In genomic region chrX:65705439-65705838, GRCh38 we compare ENCODE assay signal across 10 cellular contexts. TPM values are rescaled to one million over a fixed set of nuclear protein-coding genes. Genes with fewer than 3 reads are reported as not detected.
DNase-seq lines count a peak whose midpoint lies in the region; ATAC-seq, FAIRE-seq and TF ChIP-seq lines count a peak whose summit lies in the region.
"Had no signal": no experiment of that assay in that cellular context is flagged by ENCODE, and none has a peak within 500 bp of the region (broad histone marks: within the 10 kb centered on the region; RNA-seq: fewer than 3 reads in every experiment).

No MANE protein-coding gene starts in this region.

- H3K9me3 Mint-ChIP-seq in stimulated activated naive CD8-positive, alpha-beta T cell treated with anti-CD3 and anti-CD28 coated beads, Interleukin-15, Interleukin-2, amounts not matched to agents 100 ng/mL and 50 ng/mL, for 24 hours: no peaks in the 10 kb centered on the region
- H3K9me3 Mint-ChIP-seq in naive B cell: no peaks in the 10 kb centered on the region

- TF ChIP-seq EP300 in GM12878 (IDR thresholded peaks at IDR 0.05; ENCODE audit: borderline replicate concordance in 1 of 2, control insufficient read depth in 1 of 2, low read depth in 2 of 2, low read length in 2 of 2): no peak

- no peak for TF ChIP-seq CTCF in GM12878 (IDR thresholded peaks at IDR 0.05 in 2 of 3, conservative IDR thresholded peaks at IDR 0.05 in 1 of 3; ENCODE audit: control insufficient read depth in 2 of 3, extremely low read depth in 1 of 3, insufficient read depth in 1 of 3, low read depth in 3 of 3, low read length in 3 of 3)

- peak; percentile 81 for FAIRE-seq in GM12878 (lab: Jason Lieb, UNC)

- no TSS peak for BruUV-seq in GM12878 (replicated peaks; lab: Mats Ljungman, UMichigan)

- H3K4me1 ChIP-seq in GM12878 (ENCODE audit: control insufficient read depth, insufficient read depth, low read length): peaks cover 38% of the 10 kb centered on the region
- H3K4me1 ChIP-seq: HAP-1 had no signal

- RAD21 ChIA-PET in GM12878 (lab: Charles Lee; ENCODE audit: unreplicated experiment): interaction anchor here (0.7 to 5.1 kb wide), 7 partner anchors 10 to 281 kb away, joined by 3 to 28 read pairs (median 10); no protein-coding TSS in a partner anchor

- 0 out of 2 replicates have a peak overlapping the region, but pooled peaks have one; percentile 1 for H3K4me2 ChIP-seq in GM12878 (ENCODE audit: control insufficient read depth, insufficient read depth)

- H3K9ac ChIP-seq in GM12878 (ENCODE audit: control insufficient read depth, insufficient read depth, low read length): no peak overlapping the region

- no peak for DNase-seq in stimulated activated naive CD8-positive, alpha-beta T cell treated with anti-CD3 and anti-CD28 coated beads, Interleukin-15, Interleukin-2, amounts not matched to agents 100 U/mL and 50 U/mL, for 24 hours
- no peak for DNase-seq in GM12878 (ENCODE audit: low read depth, low spot score)
- no peak for DNase-seq in naive B cell
- DNase-seq in dermis blood vessel endothelial cell: no peak
- DNase-seq in NCI-H345 (lab: John Stamatoyannopoulos, UW): no peak
- no peak for DNase-seq in CD1c-positive myeloid dendritic cell (ENCODE audit: extremely low spot score)
- DNase-seq in NCI-H128 (lab: John Stamatoyannopoulos, UW; ENCODE audit: unreplicated experiment): no peak
- DNase-seq: NCI-H524 had no signal

- H2AFZ ChIP-seq in GM12878 (ENCODE audit: control insufficient read depth, low read depth, low read length): no peak overlapping the region

- SMC1A ChIA-PET in GM12878 (lab: Charles Lee; ENCODE audit: uncharacterized antibody, unreplicated experiment): interaction anchor here (1.3 to 6.5 kb wide), 6 partner anchors 9 to 109 kb away, joined by 3 to 65 read pairs (median 7); no protein-coding TSS in a partner anchor

- H3K4me3 Mint-ChIP-seq in stimulated activated naive CD8-positive, alpha-beta T cell treated with anti-CD3 and anti-CD28 coated beads, Interleukin-15, Interleukin-2, amounts not matched to agents 100 ng/mL and 50 ng/mL, for 24 hours: peak overlapping the region; percentile 64
- peak overlapping the region; percentile 0 to 73 (median 58) for H3K4me3 Mint-ChIP-seq in naive B cell

- peak overlapping the region; percentile 30; the same call in 1 of the 2 replicates for H3K27ac ChIP-seq in GM12878 (ENCODE audit: control insufficient read depth, insufficient read depth)

- ATAC-seq in stimulated activated naive CD8-positive, alpha-beta T cell treated with anti-CD3 and anti-CD28 coated beads, Interleukin-15, Interleukin-2, amounts not matched to agents 100 U/mL and 50 U/mL, for 24 hours: no peak
- ATAC-seq in GM12878 (peak; percentile 32), naive B cell (ENCODE audit: low read depth in 2 of 2) (no peak)

- CTCF ChIA-PET in GM12878 (lab: Yijun Ruan, JAX): interaction anchor here (0.8 to 3.7 kb wide), 4 partner anchors 15 to 281 kb away, joined by 3 to 26 read pairs (median 4); no protein-coding TSS in a partner anchor

- peak overlapping the region; percentile 95 for H3K27ac Mint-ChIP-seq in stimulated activated naive CD8-positive, alpha-beta T cell treated with anti-CD3 and anti-CD28 coated beads, Interleukin-15, Interleukin-2, amounts not matched to agents 100 ng/mL and 50 ng/mL, for 24 hours
- H3K27ac Mint-ChIP-seq in naive B cell: peak overlapping the region; percentile 53 to 92 (median 76)

- WGBS in GM12878 (ENCODE audit: insufficient coverage, insufficient replicate concordance, low lambda C conversion rate, missing lambda C conversion rate): 36% methylated on average over 5 of the region's 5 CpGs

- H3K36me3 Mint-ChIP-seq in stimulated activated naive CD8-positive, alpha-beta T cell treated with anti-CD3 and anti-CD28 coated beads, Interleukin-15, Interleukin-2, amounts not matched to agents 100 ng/mL and 50 ng/mL, for 24 hours (ENCODE audit: low read depth): peaks cover 70% of the 10 kb centered on the region
- peaks cover 9 to 19% of the 10 kb centered on the region in 2 donors for H3K36me3 Mint-ChIP-seq in naive B cell

- H3K4me3 ChIP-seq in GM12878: no peak overlapping the region
- H3K4me3 ChIP-seq: HAP-1 had no signal

- H3K27me3 Mint-ChIP-seq in stimulated activated naive CD8-positive, alpha-beta T cell treated with anti-CD3 and anti-CD28 coated beads, Interleukin-15, Interleukin-2, amounts not matched to agents 100 ng/mL and 50 ng/mL, for 24 hours: no peaks in the 10 kb centered on the region
- H3K27me3 Mint-ChIP-seq in naive B cell: no peaks in the 10 kb centered on the region

- no peaks in the 10 kb centered on the region for H3K27me3 ChIP-seq in GM12878 (replicated peaks in 1 of 2; ENCODE audit: control insufficient read depth in 2 of 2, insufficient read depth in 2 of 2, low read length in 1 of 2)

- peaks cover 85% of the 10 kb centered on the region for H3K4me1 Mint-ChIP-seq in stimulated activated naive CD8-positive, alpha-beta T cell treated with anti-CD3 and anti-CD28 coated beads, Interleukin-15, Interleukin-2, amounts not matched to agents 100 ng/mL and 50 ng/mL, for 24 hours (ENCODE audit: low read depth)
- H3K4me1 Mint-ChIP-seq in naive B cell: peaks cover 50 to 82% (median 60%) of the 10 kb centered on the region in 3 donors

- no peak for TF ChIP-seq POLR2A in GM12878 (IDR thresholded peaks at IDR 0.05; ENCODE audit: low read depth, low read length)

- in situ Hi-C loops in GM12878 (cut with MboI): no loop called here

- no peaks in the 10 kb centered on the region for H4K20me1 ChIP-seq in GM12878 (ENCODE audit: control insufficient read depth, insufficient read depth)

- H3K9me3 ChIP-seq in GM12878 (replicated peaks; ENCODE audit: control insufficient read depth, insufficient read depth, low read length): no peaks in the 10 kb centered on the region
- H3K9me3 ChIP-seq: HAP-1 had no signal

- intact Hi-C loops in GM12878 (cut with micrococcal nuclease; ENCODE audit: unreplicated experiment): no loop called here

- POLR2A ChIA-PET in GM12878 (lab: Charles Lee): interaction anchor here (1.0 to 3.8 kb wide), 3 partner anchors 11 to 18 kb away, joined by 3 to 26 read pairs (median 4); no protein-coding TSS in a partner anchor

- H3K36me3 ChIP-seq in GM12878 (ENCODE audit: control insufficient read depth in 2 of 2, insufficient read depth in 2 of 2, low read length in 1 of 2): peaks cover 0 to 4% of the 10 kb centered on the region in 2 experiments; a peak in 3 of 4 replicates

- TF ChIP-seq RAD21 in GM12878 (IDR thresholded peaks at IDR 0.05; ENCODE audit: insufficient read depth, low read depth, low read length): no peak

- peaks cover 75% of the 10 kb centered on the region for H3K79me2 ChIP-seq in GM12878 (ENCODE audit: control insufficient read depth, insufficient read depth, low read length)

TF ChIP-seq in GM12878, 131 proteins besides CTCF, POLR2A, EP300 and RAD21:
- TF ChIP-seq NR2C1 (IDR thresholded peaks at IDR 0.05) (peak; percentile 65), MTA2 (IDR thresholded peaks at IDR 0.05; ENCODE audit: low read depth) (peak; percentile 24; the same call in 1 of the 2 replicates), BHLHE40 (IDR thresholded peaks at IDR 0.05; ENCODE audit: borderline replicate concordance in 1 of 2, low read depth in 2 of 2, low read length in 1 of 2) (peak in 1 of 2 experiments; percentile 23; a peak in 1 of 4 replicates), NR2F1 (conservative IDR thresholded peaks at IDR 0.05) (peak; percentile 80), ZNF384 (IDR thresholded peaks at IDR 0.05; ENCODE audit: borderline replicate concordance, low read depth, low read length) (no peak), IKZF2 (IDR thresholded peaks at IDR 0.05) (peak in 1 of 2 experiments; percentile 17; a peak in 1 of 4 replicates), ATF7 (IDR thresholded peaks at IDR 0.05; ENCODE audit: low read depth) (peak; percentile 66)
- TF ChIP-seq, protein P1, sequence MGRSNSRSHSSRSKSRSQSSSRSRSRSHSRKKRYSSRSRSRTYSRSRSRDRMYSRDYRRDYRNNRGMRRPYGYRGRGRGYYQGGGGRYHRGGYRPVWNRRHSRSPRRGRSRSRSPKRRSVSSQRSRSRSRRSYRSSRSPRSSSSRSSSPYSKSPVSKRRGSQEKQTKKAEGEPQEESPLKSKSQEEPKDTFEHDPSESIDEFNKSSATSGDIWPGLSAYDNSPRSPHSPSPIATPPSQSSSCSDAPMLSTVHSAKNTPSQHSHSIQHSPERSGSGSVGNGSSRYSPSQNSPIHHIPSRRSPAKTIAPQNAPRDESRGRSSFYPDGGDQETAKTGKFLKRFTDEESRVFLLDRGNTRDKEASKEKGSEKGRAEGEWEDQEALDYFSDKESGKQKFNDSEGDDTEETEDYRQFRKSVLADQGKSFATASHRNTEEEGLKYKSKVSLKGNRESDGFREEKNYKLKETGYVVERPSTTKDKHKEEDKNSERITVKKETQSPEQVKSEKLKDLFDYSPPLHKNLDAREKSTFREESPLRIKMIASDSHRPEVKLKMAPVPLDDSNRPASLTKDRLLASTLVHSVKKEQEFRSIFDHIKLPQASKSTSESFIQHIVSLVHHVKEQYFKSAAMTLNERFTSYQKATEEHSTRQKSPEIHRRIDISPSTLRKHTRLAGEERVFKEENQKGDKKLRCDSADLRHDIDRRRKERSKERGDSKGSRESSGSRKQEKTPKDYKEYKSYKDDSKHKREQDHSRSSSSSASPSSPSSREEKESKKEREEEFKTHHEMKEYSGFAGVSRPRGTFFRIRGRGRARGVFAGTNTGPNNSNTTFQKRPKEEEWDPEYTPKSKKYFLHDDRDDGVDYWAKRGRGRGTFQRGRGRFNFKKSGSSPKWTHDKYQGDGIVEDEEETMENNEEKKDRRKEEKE (IDR thresholded peaks at IDR 0.05): no peak

RNA-seq across cellular contexts. Expression of gene MSN, which starts 38.0 kb away (rescaled TPM):
- 67.4 and 69.4 TPM in 2 replicates for total RNA-seq in GM12878 (2013; cell fraction: nucleolus; rRNA removed)
- total RNA-seq in GM12878 (2014; rRNA removed) (279 and 294 TPM in 2 replicates), GM12878 (2014; rRNA removed; fragmentation: Illumina TruSeq; extraction: Trizol) (206 and 211 TPM in 2 replicates), GM12878 (2021) (315 and 317 TPM in 2 replicates), dermis blood vessel endothelial cell (252 and 545 TPM in 2 replicates)
- 183 TPM for polyA plus RNA-seq in GM12878 (2011; ENCODE audit: low read depth)
- polyA plus RNA-seq in GM12878 (2011; rRNA removed) (202 and 343 TPM in 2 replicates), GM12878 (2014; fragmentation: Illumina TruSeq; extraction: Trizol) (432 and 447 TPM in 2 replicates), GM12878 (2014; fragmentation: Nextera tagmentation; extraction: Ambion mirVana) (100 to 1,000 TPM in 1 of 2 experiments, 10 to 100 TPM in 1; 93.8 to 104 TPM), GM12878 (2014; rRNA removed) (232 and 241 TPM in 2 replicates), GM12878 (2016; fragmentation: Nextera tagmentation; extraction: Ambion mirVana) (100 to 1,000 TPM; 267 to 272 TPM), naive B cell (ENCODE audit: low read depth in 6 of 6) (100 to 1,000 TPM; 494 to 728 (median 559) TPM)
- polyA plus RNA-seq in GM12878 (2011; cell fraction: cytosol; rRNA removed): 285 and 339 TPM in 2 replicates
- polyA plus RNA-seq in GM12878 (2011; cell fraction: nucleus; rRNA removed): 202 and 358 TPM in 2 replicates
- polyA plus RNA-seq in GM12878 (2012): 215 and 225 TPM in 2 replicates
- polyA minus RNA-seq in GM12878 (2011; rRNA and poly(A)+ RNA removed): 303 and 349 TPM in 2 replicates
- polyA minus RNA-seq in GM12878 (2011; cell fraction: cytosol; rRNA and poly(A)+ RNA removed): 122 and 136 TPM in 2 replicates
- 53.2 and 119 TPM in 2 replicates for polyA minus RNA-seq in GM12878 (2011; cell fraction: nucleus; rRNA and poly(A)+ RNA removed)
